In genomic region chr7:2558620-2559282, GRCh38 we compare ENCODE assay signal across 8 cellular contexts. TPM values are rescaled to one million over a fixed set of nuclear protein-coding genes. Genes with fewer than 3 reads are reported as not detected.
DNase-seq lines count a peak whose midpoint lies in the region; ATAC-seq and TF ChIP-seq lines count a peak whose summit lies in the region.

TSS of gene IQCE (plus strand) at chr7:2558979. CDS start at chr7:2559182, 203 bp downstream.

- TF ChIP-seq CTCF in GM12864 (IDR thresholded peaks at IDR 0.05; ENCODE audit: low read depth, low read length, missing control alignments) = no peak
- peak in 1 of 4 experiments; percentile 25 for TF ChIP-seq CTCF in prostate gland (IDR thresholded peaks at IDR 0.05)
- no peak for TF ChIP-seq CTCF in upper lobe of right lung (IDR thresholded peaks at IDR 0.05)

- peak within 1 kb of the TSS; percentile 87 for H3K4me3 ChIP-seq in GM12864 (ENCODE audit: low read depth, low read length)
- peak within 1 kb of the TSS; percentile 86 to 92 for H3K4me3 ChIP-seq in prostate gland
- H3K4me3 ChIP-seq in upper lobe of right lung = peak within 1 kb of the TSS; percentile 90

- H3K27me3 ChIP-seq in prostate gland (replicated peaks; ENCODE audit: insufficient read depth) (no peaks in the 10 kb centered on the region), upper lobe of right lung (no peaks in the 10 kb centered on the region)

- WGBS in prostate gland = 3% methylated on average over 54 of the region's 67 CpGs

- H3K9me3 ChIP-seq in prostate gland (no peaks in the 10 kb centered on the region), upper lobe of right lung (no peaks in the 10 kb centered on the region)

- intact Hi-C loops in left ventricle myocardium superior (cut with micrococcal nuclease) (no loop called here), prostate gland (cut with DNase I) (no loop called here), upper lobe of right lung (cut with DNase I) (no loop called here)

- DNase-seq in GM12864 (ENCODE audit: low read depth) = peak; percentile 61
- peak; percentile 92 to 96 (median 95) for DNase-seq in NCI-H1417 (lab: John Stamatoyannopoulos, UW)
- DNase-seq in T-helper 2 cell = peak; percentile 69 to 91 (median 81)
- DNase-seq in left ventricle myocardium superior = peak; percentile 98
- DNase-seq in prostate gland (ENCODE audit: low spot score) = peak; percentile 84
- DNase-seq in upper lobe of right lung = peak; percentile 98

- H3K27ac ChIP-seq in angular gyrus (ENCODE audit: low read depth, low read length) (peak within 1 kb of the TSS; percentile 40), prostate gland (peak within 1 kb of the TSS; percentile 57 to 61), upper lobe of right lung (peak within 1 kb of the TSS; percentile 80)

- peak; percentile 42 for TF ChIP-seq POLR2A in prostate gland (IDR thresholded peaks at IDR 0.05)

- H3K4me1 ChIP-seq in prostate gland (replicated peaks) = peaks cover 11% of the 10 kb centered on the region
- peaks cover 33% of the 10 kb centered on the region for H3K4me1 ChIP-seq in upper lobe of right lung

- peak; percentile 59 for ATAC-seq in HG02642 (IDR thresholded peaks at IDR 0.05; ENCODE audit: poor library complexity, unreplicated experiment)
- peak; percentile 77 for ATAC-seq in left ventricle myocardium superior
- ATAC-seq in upper lobe of right lung = peak; percentile 89

- H3K36me3 ChIP-seq in prostate gland (no peaks in the 10 kb centered on the region), upper lobe of right lung (no peaks in the 10 kb centered on the region)

RNA-seq across cellular contexts. Expression of gene IQCE, which starts in this region (rescaled TPM):
- 11.9 TPM for total RNA-seq in left ventricle myocardium superior
- total RNA-seq in prostate gland = 10 to 100 TPM; 20.2 to 41.9 TPM
- 22.2 TPM for total RNA-seq in upper lobe of right lung

Comparison
In these comparisons a context has a peak if more than half of its experiments do, and no peak if none do; other contexts are left out.
1. Peak in every context shown above with its lines: DNase-seq, ATAC-seq, H3K4me3 ChIP-seq and H3K27ac ChIP-seq.